Comparison of ENCODE assay signal across 8 cellular contexts in the genomic region with DNA sequence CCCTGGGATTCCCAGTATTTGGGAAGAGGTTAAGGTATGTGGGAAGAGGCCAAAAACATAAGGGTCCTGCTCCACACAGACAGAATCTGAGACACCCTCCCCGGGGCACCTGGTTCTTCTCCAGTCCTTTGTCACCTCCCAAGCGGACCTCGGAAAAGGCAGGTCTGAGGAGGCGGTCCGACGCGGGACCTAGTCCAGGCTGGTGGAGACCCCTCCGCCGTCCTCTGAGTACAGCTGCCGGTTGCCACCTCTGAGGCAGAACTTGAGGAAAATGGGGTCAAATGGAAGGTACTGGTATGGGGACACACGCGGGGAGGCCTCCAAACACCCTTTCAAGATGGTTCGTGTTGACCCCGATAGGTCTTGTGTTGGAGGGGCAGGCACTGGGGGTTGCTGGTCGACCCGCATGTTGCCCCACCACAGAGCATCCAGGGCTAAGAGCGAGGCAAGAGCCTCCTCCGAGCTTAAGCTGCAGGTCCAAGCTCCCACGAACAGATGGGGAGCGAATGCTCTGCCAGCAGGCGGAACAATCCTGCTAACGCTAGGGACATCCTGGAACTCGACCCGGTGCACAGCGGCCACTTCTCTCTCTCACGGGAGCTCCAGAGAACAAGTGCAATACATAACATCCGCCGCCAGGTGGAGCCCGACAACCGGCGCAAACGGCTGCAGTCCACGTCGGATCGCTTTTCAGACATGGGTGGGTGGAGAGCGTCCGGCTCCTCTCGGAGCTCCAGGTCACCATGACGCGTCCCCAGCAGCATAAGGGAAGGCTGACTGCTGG.
DNase-seq lines count a peak whose midpoint lies in the region; ATAC-seq, FAIRE-seq and TF ChIP-seq lines count a peak whose summit lies in the region.
"Not testable (repeated sequence)": the region's sequence is repeated elsewhere in the genome, so short reads cannot be mapped to it uniquely, and the experiment has no call there.

No MANE protein-coding gene starts in this region.

- peak; percentile 59; the same call in 1 of the 2 replicates for TF ChIP-seq RAD21 in HepG2 (CRISPR knock-in tag; IDR thresholded peaks at IDR 0.05)

- H3K9me2 ChIP-seq in OCI-LY7 (ENCODE audit: insufficient read depth, low read length): not testable (repeated sequence)

- H2AFZ ChIP-seq in OCI-LY7 (ENCODE audit: low read length); HepG2 (ENCODE audit: low read length): not testable (repeated sequence)

- FAIRE-seq in GM19239 (lab: Jason Lieb, UNC): peak; percentile 45
- FAIRE-seq in HepG2 (lab: Jason Lieb, UNC): not testable (repeated sequence)

- H3K27me3 Mint-ChIP-seq in effector memory CD8-positive, alpha-beta T cell: not testable (repeated sequence)

- peak overlapping the region in 1 of 2 donors; percentile 41 for H3K4me3 Mint-ChIP-seq in effector memory CD8-positive, alpha-beta T cell

- not testable (repeated sequence) for H3K79me2 ChIP-seq in OCI-LY7 (ENCODE audit: insufficient read depth, low read depth, low read length); HepG2 (ENCODE audit: insufficient read depth, low read length)

- WGBS in HepG2 (ENCODE audit: low lambda C conversion rate): 65% methylated on average over 12 of the region's 40 CpGs

- H3K4me3 ChIP-seq in OCI-LY7 (ENCODE audit: low read depth, low read length, poor library complexity, severe bottlenecking); HepG2 (replicated peaks in 1 of 3; ENCODE audit: insufficient read depth in 1 of 3, low read depth in 2 of 3, low read length in 3 of 3): not testable (repeated sequence)

- H3K4me2 ChIP-seq in OCI-LY7 (ENCODE audit: low read length): not testable (repeated sequence)
- peak overlapping the region; percentile 23; the same call in 1 of the 2 replicates for H3K4me2 ChIP-seq in HepG2 (ENCODE audit: low read depth, low read length)

- not testable (repeated sequence) for TF ChIP-seq EP300 in HepG2 (IDR thresholded peaks at IDR 0.05; ENCODE audit: low read depth in 2 of 2, low read length in 2 of 2); HepG2 (CRISPR knock-in tag; IDR thresholded peaks at IDR 0.05; ENCODE audit: borderline replicate concordance)

- H3K36me3 ChIP-seq in OCI-LY7 (ENCODE audit: insufficient read depth, low read length); HepG2 (replicated peaks in 1 of 2; ENCODE audit: control insufficient read depth in 1 of 2, insufficient read depth in 2 of 2, low read length in 2 of 2): not testable (repeated sequence)

- TF ChIP-seq CTCF in OCI-LY7 (conservative IDR thresholded peaks at IDR 0.05; ENCODE audit: low read length) (peak; percentile 79), HepG2 (CRISPR knock-in tag; IDR thresholded peaks at IDR 0.05) (peak; percentile 89)

- H3K4me1 ChIP-seq in OCI-LY7 (ENCODE audit: insufficient read depth, low read length, poor library complexity, severe bottlenecking); HepG2 (ENCODE audit: insufficient read depth, low read length): not testable (repeated sequence)

- H3K9me3 Mint-ChIP-seq in effector memory CD8-positive, alpha-beta T cell: not testable (repeated sequence)

- not testable (repeated sequence) for H3K27ac Mint-ChIP-seq in effector memory CD8-positive, alpha-beta T cell

- not testable (repeated sequence) for H3K36me3 Mint-ChIP-seq in effector memory CD8-positive, alpha-beta T cell (ENCODE audit: insufficient read depth)

- BruUV-seq in OCI-LY7 (replicated peaks; lab: Mats Ljungman, UMichigan); HepG2 (replicated peaks; lab: Mats Ljungman, UMichigan): not testable (repeated sequence)

- not testable (repeated sequence) for H3K9me3 ChIP-seq in OCI-LY7 (ENCODE audit: low read length); HepG2 (ENCODE audit: low read length)

- intact Hi-C loops in OCI-LY7 (cut with micrococcal nuclease; ENCODE audit: unreplicated experiment); HepG2 (cut with micrococcal nuclease; ENCODE audit: unreplicated experiment): not testable (repeated sequence)

- POLR2A ChIA-PET in OCI-LY7 (lab: Charles Lee); HepG2 (lab: Yijun Ruan, JAX): not testable (repeated sequence)

- CTCF ChIA-PET in OCI-LY7 (lab: Charles Lee; ENCODE audit: unreplicated experiment); HepG2 (lab: Yijun Ruan, JAX; ENCODE audit: low intra/inter-chr PET ratio, low total read pairs): not testable (repeated sequence)

- not testable (repeated sequence) for H4K20me1 ChIP-seq in OCI-LY7 (ENCODE audit: insufficient read depth, low read length); HepG2 (ENCODE audit: insufficient read depth, low read length)

- not testable (repeated sequence) for H3K27ac ChIP-seq in OCI-LY7 (ENCODE audit: low read depth, low read length, poor library complexity, severe bottlenecking); HepG2 (ENCODE audit: extremely low read length, insufficient read depth, low read length)

- H3K4me1 Mint-ChIP-seq in effector memory CD8-positive, alpha-beta T cell (ENCODE audit: low read depth in 2 of 2): not testable (repeated sequence)

- ATAC-seq in effector memory CD8-positive, alpha-beta T cell (replicated peaks): peak; percentile 32
- peak; percentile 94 for ATAC-seq in HepG2

- not testable (repeated sequence) for TF ChIP-seq POLR2A in HepG2 (IDR thresholded peaks at IDR 0.05; ENCODE audit: insufficient read depth in 1 of 2, low read depth in 2 of 2, low read length in 2 of 2)

- DNase-seq in Ammon's horn (ENCODE audit: low spot score) (peak; percentile 80), GM19239 (ENCODE audit: insufficient read length, low spot score) (peak; percentile 47), LHCN-M2 (ENCODE audit: low read depth) (peak; percentile 32), OCI-LY7 (ENCODE audit: low spot score) (peak; percentile 44), HepG2 (ENCODE audit: low spot score) (peak; percentile 62)
- peak; percentile 12 for DNase-seq in activated CD8-positive, alpha-beta memory T cell treated with anti-CD3 and anti-CD28 coated beads, Interleukin-2, amount 50 U/mL, for 24 hours (ENCODE audit: extremely low read depth)
- peak; percentile 7 to 45 (median 10) for DNase-seq in effector memory CD8-positive, alpha-beta T cell
- DNase-seq in stimulated activated CD4-positive, alpha-beta T cell treated with anti-CD3 and anti-CD28 coated beads, Interleukin-1b, Interleukin-23, amount 100 ng/mL, for 4 hours (ENCODE audit: low read depth in 2 of 2): peak; percentile 46 to 55

- not testable (repeated sequence) for H3K9ac ChIP-seq in HepG2 (ENCODE audit: insufficient read depth, low read depth, low read length)

- in situ Hi-C loops in HepG2 (cut with HindIII; ENCODE audit: extremely low pct_ligation_motif_present, low pct_unique_long_range_greater_than_20kb): not testable (repeated sequence)

- H3K27me3 ChIP-seq in HepG2 (ENCODE audit: control insufficient read depth in 1 of 2, insufficient read depth in 2 of 2, low read length in 2 of 2): not testable (repeated sequence)

TF ChIP-seq in HepG2, 621 proteins besides CTCF, POLR2A, EP300 and RAD21 (continues in another document):
- TF ChIP-seq, protein P1, sequence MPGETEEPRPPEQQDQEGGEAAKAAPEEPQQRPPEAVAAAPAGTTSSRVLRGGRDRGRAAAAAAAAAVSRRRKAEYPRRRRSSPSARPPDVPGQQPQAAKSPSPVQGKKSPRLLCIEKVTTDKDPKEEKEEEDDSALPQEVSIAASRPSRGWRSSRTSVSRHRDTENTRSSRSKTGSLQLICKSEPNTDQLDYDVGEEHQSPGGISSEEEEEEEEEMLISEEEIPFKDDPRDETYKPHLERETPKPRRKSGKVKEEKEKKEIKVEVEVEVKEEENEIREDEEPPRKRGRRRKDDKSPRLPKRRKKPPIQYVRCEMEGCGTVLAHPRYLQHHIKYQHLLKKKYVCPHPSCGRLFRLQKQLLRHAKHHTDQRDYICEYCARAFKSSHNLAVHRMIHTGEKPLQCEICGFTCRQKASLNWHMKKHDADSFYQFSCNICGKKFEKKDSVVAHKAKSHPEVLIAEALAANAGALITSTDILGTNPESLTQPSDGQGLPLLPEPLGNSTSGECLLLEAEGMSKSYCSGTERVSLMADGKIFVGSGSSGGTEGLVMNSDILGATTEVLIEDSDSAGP (CRISPR knock-in tag; IDR thresholded peaks at IDR 0.05; ENCODE audit: borderline replicate concordance): peak; percentile 41; the same call in 1 of the 2 replicates
- TF ChIP-seq GABPB1 (CRISPR knock-in tag; IDR thresholded peaks at IDR 0.05): peak; percentile 32; the same call in 1 of the 2 replicates
- TF ChIP-seq, protein P2, sequence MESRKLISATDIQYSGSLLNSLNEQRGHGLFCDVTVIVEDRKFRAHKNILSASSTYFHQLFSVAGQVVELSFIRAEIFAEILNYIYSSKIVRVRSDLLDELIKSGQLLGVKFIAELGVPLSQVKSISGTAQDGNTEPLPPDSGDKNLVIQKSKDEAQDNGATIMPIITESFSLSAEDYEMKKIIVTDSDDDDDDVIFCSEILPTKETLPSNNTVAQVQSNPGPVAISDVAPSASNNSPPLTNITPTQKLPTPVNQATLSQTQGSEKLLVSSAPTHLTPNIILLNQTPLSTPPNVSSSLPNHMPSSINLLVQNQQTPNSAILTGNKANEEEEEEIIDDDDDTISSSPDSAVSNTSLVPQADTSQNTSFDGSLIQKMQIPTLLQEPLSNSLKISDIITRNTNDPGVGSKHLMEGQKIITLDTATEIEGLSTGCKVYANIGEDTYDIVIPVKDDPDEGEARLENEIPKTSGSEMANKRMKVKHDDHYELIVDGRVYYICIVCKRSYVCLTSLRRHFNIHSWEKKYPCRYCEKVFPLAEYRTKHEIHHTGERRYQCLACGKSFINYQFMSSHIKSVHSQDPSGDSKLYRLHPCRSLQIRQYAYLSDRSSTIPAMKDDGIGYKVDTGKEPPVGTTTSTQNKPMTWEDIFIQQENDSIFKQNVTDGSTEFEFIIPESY (CRISPR knock-in tag; IDR thresholded peaks at IDR 0.05): peak; percentile 92

Comparison
In these comparisons a context has a peak if more than half of its experiments do, and no peak if none do; other contexts are left out.
1. DNase-seq: peak in every context shown above with its lines; median percentile 80 in Ammon's horn; 62 in HepG2; 50 in stimulated activated CD4-positive, alpha-beta T cell treated with anti-CD3 and anti-CD28 coated beads, Interleukin-1b, Interleukin-23, amount 100 ng/mL, for 4 hours; 47 in GM19239; 44 in OCI-LY7; 32 in LHCN-M2; 12 in activated CD8-positive, alpha-beta memory T cell treated with anti-CD3 and anti-CD28 coated beads, Interleukin-2, amount 50 U/mL, for 24 hours; 10 in effector memory CD8-positive, alpha-beta T cell.